1 cellular context compared by ENCODE assay signal in the genomic region with DNA sequence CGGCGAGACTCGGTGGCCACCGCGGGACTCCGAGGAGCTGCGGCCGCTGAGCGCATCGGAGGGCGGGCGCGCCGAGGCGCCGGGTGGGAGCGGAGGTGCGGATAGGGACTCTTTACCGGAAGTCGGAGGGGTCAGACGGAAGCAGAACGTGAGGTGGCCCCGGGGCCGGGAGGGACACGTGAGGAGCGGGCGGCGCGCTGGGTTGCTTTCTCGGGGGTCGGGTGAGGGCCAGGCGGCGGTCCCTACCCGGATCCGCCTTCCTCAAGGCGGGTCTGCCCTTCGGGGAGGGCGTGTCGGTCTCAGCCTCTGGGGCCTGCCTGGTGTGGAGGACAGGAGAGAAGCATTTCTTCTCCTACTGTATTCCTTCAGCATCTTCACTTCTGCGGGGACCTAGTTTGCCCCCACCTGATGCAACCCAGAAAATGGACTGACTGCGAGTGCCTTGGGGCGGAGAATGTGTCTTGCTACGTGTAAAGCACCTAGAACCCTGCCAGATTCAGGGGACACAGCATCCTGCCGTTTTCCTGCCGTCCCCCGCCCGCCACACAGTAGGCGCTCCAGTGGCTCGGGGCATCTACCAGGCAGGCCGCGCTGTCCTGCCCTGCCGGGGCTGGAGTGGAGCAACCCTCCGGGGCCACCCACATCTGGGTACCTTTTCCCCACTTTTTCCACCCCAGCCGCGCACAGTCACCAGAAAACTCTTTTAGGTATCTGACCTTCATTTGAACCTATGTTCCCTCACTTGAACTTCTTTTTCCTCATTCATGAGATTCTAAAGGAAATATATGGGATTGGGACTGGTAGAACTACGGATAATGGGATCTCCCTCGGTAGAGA.
A peak's percentile ranks its signal among the peaks of the same experiment; 100 is the strongest.
TF ChIP-seq lines count a peak whose summit lies in the region.

No MANE protein-coding gene starts in this region.

TF ChIP-seq in HepG2, 621 proteins besides CTCF, POLR2A, EP300 and RAD21 (continued from another document and continues in another):
- TF ChIP-seq, protein P1, sequence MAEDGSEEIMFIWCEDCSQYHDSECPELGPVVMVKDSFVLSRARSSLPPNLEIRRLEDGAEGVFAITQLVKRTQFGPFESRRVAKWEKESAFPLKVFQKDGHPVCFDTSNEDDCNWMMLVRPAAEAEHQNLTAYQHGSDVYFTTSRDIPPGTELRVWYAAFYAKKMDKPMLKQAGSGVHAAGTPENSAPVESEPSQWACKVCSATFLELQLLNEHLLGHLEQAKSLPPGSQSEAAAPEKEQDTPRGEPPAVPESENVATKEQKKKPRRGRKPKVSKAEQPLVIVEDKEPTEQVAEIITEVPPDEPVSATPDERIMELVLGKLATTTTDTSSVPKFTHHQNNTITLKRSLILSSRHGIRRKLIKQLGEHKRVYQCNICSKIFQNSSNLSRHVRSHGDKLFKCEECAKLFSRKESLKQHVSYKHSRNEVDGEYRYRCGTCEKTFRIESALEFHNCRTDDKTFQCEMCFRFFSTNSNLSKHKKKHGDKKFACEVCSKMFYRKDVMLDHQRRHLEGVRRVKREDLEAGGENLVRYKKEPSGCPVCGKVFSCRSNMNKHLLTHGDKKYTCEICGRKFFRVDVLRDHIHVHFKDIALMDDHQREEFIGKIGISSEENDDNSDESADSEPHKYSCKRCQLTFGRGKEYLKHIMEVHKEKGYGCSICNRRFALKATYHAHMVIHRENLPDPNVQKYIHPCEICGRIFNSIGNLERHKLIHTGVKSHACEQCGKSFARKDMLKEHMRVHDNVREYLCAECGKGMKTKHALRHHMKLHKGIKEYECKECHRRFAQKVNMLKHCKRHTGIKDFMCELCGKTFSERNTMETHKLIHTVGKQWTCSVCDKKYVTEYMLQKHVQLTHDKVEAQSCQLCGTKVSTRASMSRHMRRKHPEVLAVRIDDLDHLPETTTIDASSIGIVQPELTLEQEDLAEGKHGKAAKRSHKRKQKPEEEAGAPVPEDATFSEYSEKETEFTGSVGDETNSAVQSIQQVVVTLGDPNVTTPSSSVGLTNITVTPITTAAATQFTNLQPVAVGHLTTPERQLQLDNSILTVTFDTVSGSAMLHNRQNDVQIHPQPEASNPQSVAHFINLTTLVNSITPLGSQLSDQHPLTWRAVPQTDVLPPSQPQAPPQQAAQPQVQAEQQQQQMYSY (CRISPR knock-in tag; IDR thresholded peaks at IDR 0.05): peak; percentile 46; the same call in 1 of the 2 replicates
- 0 out of 2 replicates have a peak, but pooled peaks have one; percentile 70 for TF ChIP-seq ZNF567 (CRISPR knock-in tag; IDR thresholded peaks at IDR 0.05; ENCODE audit: borderline replicate concordance)
- TF ChIP-seq NFKBIZ (CRISPR knock-in tag; IDR thresholded peaks at IDR 0.05): no peak
- no peak for TF ChIP-seq SYNCRIP (IDR thresholded peaks at IDR 0.05; ENCODE audit: insufficient read depth, low read depth, low read length)
- TF ChIP-seq, protein P2, sequence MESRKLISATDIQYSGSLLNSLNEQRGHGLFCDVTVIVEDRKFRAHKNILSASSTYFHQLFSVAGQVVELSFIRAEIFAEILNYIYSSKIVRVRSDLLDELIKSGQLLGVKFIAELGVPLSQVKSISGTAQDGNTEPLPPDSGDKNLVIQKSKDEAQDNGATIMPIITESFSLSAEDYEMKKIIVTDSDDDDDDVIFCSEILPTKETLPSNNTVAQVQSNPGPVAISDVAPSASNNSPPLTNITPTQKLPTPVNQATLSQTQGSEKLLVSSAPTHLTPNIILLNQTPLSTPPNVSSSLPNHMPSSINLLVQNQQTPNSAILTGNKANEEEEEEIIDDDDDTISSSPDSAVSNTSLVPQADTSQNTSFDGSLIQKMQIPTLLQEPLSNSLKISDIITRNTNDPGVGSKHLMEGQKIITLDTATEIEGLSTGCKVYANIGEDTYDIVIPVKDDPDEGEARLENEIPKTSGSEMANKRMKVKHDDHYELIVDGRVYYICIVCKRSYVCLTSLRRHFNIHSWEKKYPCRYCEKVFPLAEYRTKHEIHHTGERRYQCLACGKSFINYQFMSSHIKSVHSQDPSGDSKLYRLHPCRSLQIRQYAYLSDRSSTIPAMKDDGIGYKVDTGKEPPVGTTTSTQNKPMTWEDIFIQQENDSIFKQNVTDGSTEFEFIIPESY (CRISPR knock-in tag; IDR thresholded peaks at IDR 0.05): 0 out of 2 replicates have a peak, but pooled peaks have one; percentile 6
- TF ChIP-seq ZNF235 (CRISPR knock-in tag; IDR thresholded peaks at IDR 0.05; ENCODE audit: borderline replicate concordance): no peak; the same call in 1 of the 2 replicates
- no peak for TF ChIP-seq NFATC3 (CRISPR knock-in tag; IDR thresholded peaks at IDR 0.05)
- peak; percentile 87 for TF ChIP-seq KMT2B (CRISPR knock-in tag; IDR thresholded peaks at IDR 0.05)
- TF ChIP-seq KAT8 (CRISPR knock-in tag; IDR thresholded peaks at IDR 0.05): 0 out of 2 replicates have a peak, but pooled peaks have one; percentile 33
- no peak for TF ChIP-seq NFRKB (IDR thresholded peaks at IDR 0.05)
- TF ChIP-seq, protein P3, sequence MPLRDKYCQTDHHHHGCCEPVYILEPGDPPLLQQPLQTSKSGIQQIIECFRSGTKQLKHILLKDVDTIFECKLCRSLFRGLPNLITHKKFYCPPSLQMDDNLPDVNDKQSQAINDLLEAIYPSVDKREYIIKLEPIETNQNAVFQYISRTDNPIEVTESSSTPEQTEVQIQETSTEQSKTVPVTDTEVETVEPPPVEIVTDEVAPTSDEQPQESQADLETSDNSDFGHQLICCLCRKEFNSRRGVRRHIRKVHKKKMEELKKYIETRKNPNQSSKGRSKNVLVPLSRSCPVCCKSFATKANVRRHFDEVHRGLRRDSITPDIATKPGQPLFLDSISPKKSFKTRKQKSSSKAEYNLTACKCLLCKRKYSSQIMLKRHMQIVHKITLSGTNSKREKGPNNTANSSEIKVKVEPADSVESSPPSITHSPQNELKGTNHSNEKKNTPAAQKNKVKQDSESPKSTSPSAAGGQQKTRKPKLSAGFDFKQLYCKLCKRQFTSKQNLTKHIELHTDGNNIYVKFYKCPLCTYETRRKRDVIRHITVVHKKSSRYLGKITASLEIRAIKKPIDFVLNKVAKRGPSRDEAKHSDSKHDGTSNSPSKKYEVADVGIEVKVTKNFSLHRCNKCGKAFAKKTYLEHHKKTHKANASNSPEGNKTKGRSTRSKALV (CRISPR knock-in tag; IDR thresholded peaks at IDR 0.05): no peak
- TF ChIP-seq HDAC2 (CRISPR knock-in tag; IDR thresholded peaks at IDR 0.05): no peak
- peak; percentile 51 for TF ChIP-seq HNRNPLL (IDR thresholded peaks at IDR 0.05; ENCODE audit: low read depth, low read length, poor library complexity, severe bottlenecking)
- TF ChIP-seq ZNF30 (CRISPR knock-in tag; IDR thresholded peaks at IDR 0.05): peak; percentile 36; the same call in 1 of the 2 replicates
- TF ChIP-seq ZNF383 (CRISPR knock-in tag; IDR thresholded peaks at IDR 0.05; ENCODE audit: borderline replicate concordance): 0 out of 2 replicates have a peak, but pooled peaks have one; percentile 8
- peak; percentile 61; the same call in 1 of the 2 replicates for TF ChIP-seq ZNF768 (CRISPR knock-in tag; IDR thresholded peaks at IDR 0.05)
- TF ChIP-seq ZNF781 (CRISPR knock-in tag; IDR thresholded peaks at IDR 0.05; ENCODE audit: borderline replicate concordance, not compliant biosample characterization): no peak
- TF ChIP-seq SP4 (CRISPR knock-in tag; IDR thresholded peaks at IDR 0.05): peak; percentile 13; the same call in 1 of the 2 replicates
- TF ChIP-seq BRCA1 (CRISPR knock-in tag; IDR thresholded peaks at IDR 0.05): peak; percentile 29; the same call in 1 of the 2 replicates
- TF ChIP-seq ELF1 (CRISPR knock-in tag; IDR thresholded peaks at IDR 0.05): peak; percentile 41
- no peak for TF ChIP-seq ZNF432 (CRISPR knock-in tag; IDR thresholded peaks at IDR 0.05; ENCODE audit: borderline replicate concordance)
- no peak for TF ChIP-seq SRSF4 (IDR thresholded peaks at IDR 0.05; ENCODE audit: low read depth, low read length, poor library complexity, severe bottlenecking)
- no peak for TF ChIP-seq NFE2L2 (IDR thresholded peaks at IDR 0.05; ENCODE audit: low read length)
- TF ChIP-seq LCORL (IDR thresholded peaks at IDR 0.05): no peak
- TF ChIP-seq LCORL (CRISPR knock-in tag; IDR thresholded peaks at IDR 0.05): peak; percentile 60; the same call in 1 of the 2 replicates
- no peak for TF ChIP-seq ZNF335 (CRISPR knock-in tag; IDR thresholded peaks at IDR 0.05)
- TF ChIP-seq TCF7 (IDR thresholded peaks at IDR 0.05; ENCODE audit: low read depth): no peak
- TF ChIP-seq, protein P4, sequence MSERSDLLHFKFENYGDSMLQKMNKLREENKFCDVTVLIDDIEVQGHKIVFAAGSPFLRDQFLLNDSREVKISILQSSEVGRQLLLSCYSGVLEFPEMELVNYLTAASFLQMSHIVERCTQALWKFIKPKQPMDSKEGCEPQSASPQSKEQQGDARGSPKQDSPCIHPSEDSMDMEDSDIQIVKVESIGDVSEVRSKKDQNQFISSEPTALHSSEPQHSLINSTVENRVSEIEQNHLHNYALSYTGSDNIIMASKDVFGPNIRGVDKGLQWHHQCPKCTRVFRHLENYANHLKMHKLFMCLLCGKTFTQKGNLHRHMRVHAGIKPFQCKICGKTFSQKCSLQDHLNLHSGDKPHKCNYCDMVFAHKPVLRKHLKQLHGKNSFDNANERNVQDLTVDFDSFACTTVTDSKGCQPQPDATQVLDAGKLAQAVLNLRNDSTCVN (CRISPR knock-in tag; IDR thresholded peaks at IDR 0.05; ENCODE audit: borderline replicate concordance): no peak; the same call in 1 of the 2 replicates
- TF ChIP-seq, protein P5, sequence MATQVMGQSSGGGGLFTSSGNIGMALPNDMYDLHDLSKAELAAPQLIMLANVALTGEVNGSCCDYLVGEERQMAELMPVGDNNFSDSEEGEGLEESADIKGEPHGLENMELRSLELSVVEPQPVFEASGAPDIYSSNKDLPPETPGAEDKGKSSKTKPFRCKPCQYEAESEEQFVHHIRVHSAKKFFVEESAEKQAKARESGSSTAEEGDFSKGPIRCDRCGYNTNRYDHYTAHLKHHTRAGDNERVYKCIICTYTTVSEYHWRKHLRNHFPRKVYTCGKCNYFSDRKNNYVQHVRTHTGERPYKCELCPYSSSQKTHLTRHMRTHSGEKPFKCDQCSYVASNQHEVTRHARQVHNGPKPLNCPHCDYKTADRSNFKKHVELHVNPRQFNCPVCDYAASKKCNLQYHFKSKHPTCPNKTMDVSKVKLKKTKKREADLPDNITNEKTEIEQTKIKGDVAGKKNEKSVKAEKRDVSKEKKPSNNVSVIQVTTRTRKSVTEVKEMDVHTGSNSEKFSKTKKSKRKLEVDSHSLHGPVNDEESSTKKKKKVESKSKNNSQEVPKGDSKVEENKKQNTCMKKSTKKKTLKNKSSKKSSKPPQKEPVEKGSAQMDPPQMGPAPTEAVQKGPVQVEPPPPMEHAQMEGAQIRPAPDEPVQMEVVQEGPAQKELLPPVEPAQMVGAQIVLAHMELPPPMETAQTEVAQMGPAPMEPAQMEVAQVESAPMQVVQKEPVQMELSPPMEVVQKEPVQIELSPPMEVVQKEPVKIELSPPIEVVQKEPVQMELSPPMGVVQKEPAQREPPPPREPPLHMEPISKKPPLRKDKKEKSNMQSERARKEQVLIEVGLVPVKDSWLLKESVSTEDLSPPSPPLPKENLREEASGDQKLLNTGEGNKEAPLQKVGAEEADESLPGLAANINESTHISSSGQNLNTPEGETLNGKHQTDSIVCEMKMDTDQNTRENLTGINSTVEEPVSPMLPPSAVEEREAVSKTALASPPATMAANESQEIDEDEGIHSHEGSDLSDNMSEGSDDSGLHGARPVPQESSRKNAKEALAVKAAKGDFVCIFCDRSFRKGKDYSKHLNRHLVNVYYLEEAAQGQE (IDR thresholded peaks at IDR 0.05; ENCODE audit: borderline replicate concordance in 1 of 2, low read depth in 1 of 2, low read length in 2 of 2): peak in 1 of 2 experiments; percentile 55; a peak in 1 of 4 replicates
- TF ChIP-seq ZNF761 (CRISPR knock-in tag; conservative IDR thresholded peaks at IDR 0.05): 0 out of 2 replicates have a peak, but pooled peaks have one; percentile 32
- peak; percentile 38 for TF ChIP-seq YEATS2 (CRISPR knock-in tag; IDR thresholded peaks at IDR 0.05; ENCODE audit: borderline replicate concordance)
- TF ChIP-seq, protein P6, sequence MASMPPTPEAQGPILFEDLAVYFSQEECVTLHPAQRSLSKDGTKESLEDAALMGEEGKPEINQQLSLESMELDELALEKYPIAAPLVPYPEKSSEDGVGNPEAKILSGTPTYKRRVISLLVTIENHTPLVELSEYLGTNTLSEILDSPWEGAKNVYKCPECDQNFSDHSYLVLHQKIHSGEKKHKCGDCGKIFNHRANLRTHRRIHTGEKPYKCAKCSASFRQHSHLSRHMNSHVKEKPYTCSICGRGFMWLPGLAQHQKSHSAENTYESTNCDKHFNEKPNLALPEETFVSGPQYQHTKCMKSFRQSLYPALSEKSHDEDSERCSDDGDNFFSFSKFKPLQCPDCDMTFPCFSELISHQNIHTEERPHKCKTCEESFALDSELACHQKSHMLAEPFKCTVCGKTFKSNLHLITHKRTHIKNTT (CRISPR knock-in tag; IDR thresholded peaks at IDR 0.05): no peak
- TF ChIP-seq, protein P7, sequence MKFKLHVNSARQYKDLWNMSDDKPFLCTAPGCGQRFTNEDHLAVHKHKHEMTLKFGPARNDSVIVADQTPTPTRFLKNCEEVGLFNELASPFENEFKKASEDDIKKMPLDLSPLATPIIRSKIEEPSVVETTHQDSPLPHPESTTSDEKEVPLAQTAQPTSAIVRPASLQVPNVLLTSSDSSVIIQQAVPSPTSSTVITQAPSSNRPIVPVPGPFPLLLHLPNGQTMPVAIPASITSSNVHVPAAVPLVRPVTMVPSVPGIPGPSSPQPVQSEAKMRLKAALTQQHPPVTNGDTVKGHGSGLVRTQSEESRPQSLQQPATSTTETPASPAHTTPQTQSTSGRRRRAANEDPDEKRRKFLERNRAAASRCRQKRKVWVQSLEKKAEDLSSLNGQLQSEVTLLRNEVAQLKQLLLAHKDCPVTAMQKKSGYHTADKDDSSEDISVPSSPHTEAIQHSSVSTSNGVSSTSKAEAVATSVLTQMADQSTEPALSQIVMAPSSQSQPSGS (CRISPR knock-in tag; IDR thresholded peaks at IDR 0.05): no peak
- TF ChIP-seq CBX1 (IDR thresholded peaks at IDR 0.05; ENCODE audit: low read depth): peak; percentile 61
- TF ChIP-seq, protein P8, sequence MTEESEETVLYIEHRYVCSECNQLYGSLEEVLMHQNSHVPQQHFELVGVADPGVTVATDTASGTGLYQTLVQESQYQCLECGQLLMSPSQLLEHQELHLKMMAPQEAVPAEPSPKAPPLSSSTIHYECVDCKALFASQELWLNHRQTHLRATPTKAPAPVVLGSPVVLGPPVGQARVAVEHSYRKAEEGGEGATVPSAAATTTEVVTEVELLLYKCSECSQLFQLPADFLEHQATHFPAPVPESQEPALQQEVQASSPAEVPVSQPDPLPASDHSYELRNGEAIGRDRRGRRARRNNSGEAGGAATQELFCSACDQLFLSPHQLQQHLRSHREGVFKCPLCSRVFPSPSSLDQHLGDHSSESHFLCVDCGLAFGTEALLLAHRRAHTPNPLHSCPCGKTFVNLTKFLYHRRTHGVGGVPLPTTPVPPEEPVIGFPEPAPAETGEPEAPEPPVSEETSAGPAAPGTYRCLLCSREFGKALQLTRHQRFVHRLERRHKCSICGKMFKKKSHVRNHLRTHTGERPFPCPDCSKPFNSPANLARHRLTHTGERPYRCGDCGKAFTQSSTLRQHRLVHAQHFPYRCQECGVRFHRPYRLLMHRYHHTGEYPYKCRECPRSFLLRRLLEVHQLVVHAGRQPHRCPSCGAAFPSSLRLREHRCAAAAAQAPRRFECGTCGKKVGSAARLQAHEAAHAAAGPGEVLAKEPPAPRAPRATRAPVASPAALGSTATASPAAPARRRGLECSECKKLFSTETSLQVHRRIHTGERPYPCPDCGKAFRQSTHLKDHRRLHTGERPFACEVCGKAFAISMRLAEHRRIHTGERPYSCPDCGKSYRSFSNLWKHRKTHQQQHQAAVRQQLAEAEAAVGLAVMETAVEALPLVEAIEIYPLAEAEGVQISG (CRISPR knock-in tag; IDR thresholded peaks at IDR 0.05): peak; percentile 76
- TF ChIP-seq PHF8 (CRISPR knock-in tag; IDR thresholded peaks at IDR 0.05): peak; percentile 61
- TF ChIP-seq ZNF331 (CRISPR knock-in tag; IDR thresholded peaks at IDR 0.05): peak; percentile 61
- peak; percentile 69 for TF ChIP-seq ASH2L (IDR thresholded peaks at IDR 0.05; ENCODE audit: insufficient read length, low read depth, low read length)
- TF ChIP-seq ZNF816 (CRISPR knock-in tag; IDR thresholded peaks at IDR 0.05; ENCODE audit: borderline replicate concordance): peak; percentile 69; the same call in 1 of the 2 replicates
- TF ChIP-seq ZBTB42 (CRISPR knock-in tag; IDR thresholded peaks at IDR 0.05): no peak
